In genomic region chr16:90018297-90019200, GRCh38 we compare ENCODE assay signal across 1 cellular context.
TF ChIP-seq lines count a peak whose summit lies in the region.

No MANE protein-coding gene starts in this region.

TF ChIP-seq in WTC11, 78 proteins besides CTCF, POLR2A, EP300 and RAD21 (continued from another document):
- no peak for TF ChIP-seq NR1H2 (CRISPR knock-in tag; IDR thresholded peaks at IDR 0.05)
- TF ChIP-seq CBFB (CRISPR knock-in tag; IDR thresholded peaks at IDR 0.05; ENCODE audit: low read depth), result no peak
- no peak for TF ChIP-seq MLX (CRISPR knock-in tag; IDR thresholded peaks at IDR 0.05)
- TF ChIP-seq ZNF396 (CRISPR knock-in tag; IDR thresholded peaks at IDR 0.05; ENCODE audit: borderline replicate concordance), result no peak
- TF ChIP-seq NR3C1 (CRISPR knock-in tag; conservative IDR thresholded peaks at IDR 0.05; ENCODE audit: low read depth), result no peak
- TF ChIP-seq JUN (CRISPR knock-in tag; IDR thresholded peaks at IDR 0.05), result 0 out of 2 replicates have a peak, but pooled peaks have one; percentile 20
- no peak for TF ChIP-seq PREB (CRISPR knock-in tag; IDR thresholded peaks at IDR 0.05; ENCODE audit: borderline replicate concordance)
- no peak for TF ChIP-seq CREM (CRISPR knock-in tag; IDR thresholded peaks at IDR 0.05)
- TF ChIP-seq GTF2I (CRISPR knock-in tag; conservative IDR thresholded peaks at IDR 0.05), result no peak
- TF ChIP-seq USF1 (CRISPR knock-in tag; IDR thresholded peaks at IDR 0.05), result peak; percentile 12; the same call in 1 of the 2 replicates
- TF ChIP-seq TEAD4 (CRISPR knock-in tag; IDR thresholded peaks at IDR 0.05), result no peak
- TF ChIP-seq FOXJ3 (CRISPR knock-in tag; IDR thresholded peaks at IDR 0.05; ENCODE audit: borderline replicate concordance), result no peak
- no peak for TF ChIP-seq STAT6 (CRISPR knock-in tag; conservative IDR thresholded peaks at IDR 0.05; ENCODE audit: low read depth)
- no peak for TF ChIP-seq ARID4B (CRISPR knock-in tag; IDR thresholded peaks at IDR 0.05; ENCODE audit: borderline replicate concordance)
- TF ChIP-seq NFE2L1 (CRISPR knock-in tag; IDR thresholded peaks at IDR 0.05), result no peak
- TF ChIP-seq MAX (CRISPR knock-in tag; IDR thresholded peaks at IDR 0.05), result peak; percentile 53; the same call in 1 of the 2 replicates
- no peak for TF ChIP-seq CDX4 (CRISPR knock-in tag; IDR thresholded peaks at IDR 0.05; ENCODE audit: borderline replicate concordance)
- TF ChIP-seq ZNF219 (CRISPR knock-in tag; IDR thresholded peaks at IDR 0.05; ENCODE audit: borderline replicate concordance), result no peak
- TF ChIP-seq NFYB (CRISPR knock-in tag; conservative IDR thresholded peaks at IDR 0.05; ENCODE audit: low read depth), result no peak
- no peak for TF ChIP-seq MXD4 (CRISPR knock-in tag; IDR thresholded peaks at IDR 0.05; ENCODE audit: borderline replicate concordance)
- TF ChIP-seq E2F4 (CRISPR knock-in tag; IDR thresholded peaks at IDR 0.05; ENCODE audit: borderline replicate concordance, low read depth), result no peak
- TF ChIP-seq MYBL2 (CRISPR knock-in tag; IDR thresholded peaks at IDR 0.05), result no peak
- TF ChIP-seq AFF4 (CRISPR knock-in tag; IDR thresholded peaks at IDR 0.05; ENCODE audit: borderline replicate concordance), result no peak
- TF ChIP-seq PRRX2 (CRISPR knock-in tag; IDR thresholded peaks at IDR 0.05), result no peak
- no peak for TF ChIP-seq SMAD4 (CRISPR knock-in tag; IDR thresholded peaks at IDR 0.05)
- no peak for TF ChIP-seq ERG (CRISPR knock-in tag; IDR thresholded peaks at IDR 0.05)
- TF ChIP-seq FOXP1 (CRISPR knock-in tag; IDR thresholded peaks at IDR 0.05; ENCODE audit: borderline replicate concordance), result 0 out of 2 replicates have a peak, but pooled peaks have one; percentile 5
- TF ChIP-seq ZBTB21 (CRISPR knock-in tag; IDR thresholded peaks at IDR 0.05; ENCODE audit: borderline replicate concordance), result no peak
- TF ChIP-seq HMGA2 (CRISPR knock-in tag; IDR thresholded peaks at IDR 0.05), result no peak
